ENCODE assay signal across 22 cellular contexts in genomic region chr3:142000341-142000870, GRCh38.
"Had no signal": no experiment of that assay in that cellular context is flagged by ENCODE, and none has a peak within 500 bp of the region (broad histone marks: within the 10 kb centered on the region; RNA-seq: fewer than 3 reads in every experiment).

No MANE protein-coding gene starts in this region.

- H3K27me3 ChIP-seq: brain microvascular endothelial cell, esophagus muscularis mucosa, neural progenitor cell, spleen, thyroid gland had no signal

- H3K27ac ChIP-seq: brain microvascular endothelial cell, esophagus muscularis mucosa, lower lobe of right lung, neural progenitor cell, spleen, thyroid gland, VCaP had no signal

- H3K9me3 ChIP-seq: esophagus muscularis mucosa, lower lobe of right lung, spleen, thyroid gland had no signal

- H3K4me3 ChIP-seq: esophagus muscularis mucosa, lower lobe of right lung, neural progenitor cell, spleen, thyroid gland had no signal

- DNase-seq: activated CD4-positive, alpha-beta T cell treated with anti-CD3 and anti-CD28 coated beads, Interleukin-2, amount 10 ng/mL, durations not matched to agents 24 days and 14 days; activated CD8-positive, alpha-beta memory T cell treated with anti-CD3 and anti-CD28 coated beads, Interleukin-2, amount 10 ng/mL, durations not matched to agents 7 days and 5 days; activated CD8-positive, alpha-beta T cell treated with anti-CD3 and anti-CD28 coated beads for 36 hours; activated gamma-delta T cell; activated T-cell treated with anti-CD3 and anti-CD28 coated beads for 4 hours; anterior cingulate cortex; brain microvascular endothelial cell; caudate nucleus; left colon; lower lobe of right lung; mesendoderm; naive thymus-derived CD4-positive, alpha-beta T cell; spleen; stimulated activated CD4-positive, alpha-beta T cell treated with anti-CD3 and anti-CD28 coated beads, Interleukin-4, amount 100 ng/mL, for 4 hours; stimulated activated naive CD8-positive, alpha-beta T cell treated with anti-CD3 and anti-CD28 coated beads, Interleukin-15, Interleukin-2, amounts not matched to agents 100 U/mL and 50 U/mL, for 24 hours; SW 1271; T-helper 2 cell; thyroid gland had no signal

- ATAC-seq: activated CD4-positive, CD25-positive, alpha-beta regulatory T cell treated with anti-CD3 and anti-CD28 coated beads, Interleukin-2, amount 50 U/mL, for 24 hours; activated CD8-positive, alpha-beta memory T cell treated with anti-CD3 and anti-CD28 coated beads, Interleukin-2, amount 10 ng/mL, durations not matched to agents 7 days and 5 days; activated CD8-positive, alpha-beta T cell treated with anti-CD3 and anti-CD28 coated beads for 36 hours; left colon; lower lobe of right lung; naive thymus-derived CD4-positive, alpha-beta T cell; stimulated activated naive CD8-positive, alpha-beta T cell treated with anti-CD3 and anti-CD28 coated beads, Interleukin-15, Interleukin-2, amounts not matched to agents 100 U/mL and 50 U/mL, for 24 hours had no signal
